In the genomic region with DNA sequence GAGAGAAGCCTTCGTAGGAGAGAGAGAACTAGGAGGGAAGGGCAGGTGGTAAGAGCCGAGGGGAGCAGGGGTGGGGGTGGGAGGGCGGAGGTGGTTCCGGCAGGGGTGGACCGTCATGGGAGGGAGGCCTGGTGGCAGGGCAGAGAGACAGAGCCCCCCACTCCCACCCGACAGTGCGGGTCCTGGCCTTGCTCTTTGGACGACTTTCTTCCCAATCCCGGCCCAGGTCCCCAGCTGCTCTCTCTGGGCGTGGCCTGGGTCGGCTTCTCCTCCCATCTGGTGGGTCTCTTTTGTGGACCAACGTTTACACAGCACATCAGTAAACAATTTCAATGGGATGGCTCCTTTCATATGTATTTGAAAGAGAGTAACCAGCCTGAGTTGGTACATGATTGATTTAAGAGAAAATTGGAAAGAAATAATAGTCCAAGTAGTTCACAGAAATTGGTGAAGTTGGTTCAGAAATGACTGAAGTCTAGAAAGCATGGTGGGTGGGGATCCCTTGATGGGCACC, we compare ENCODE assay signal across 2 cellular contexts.
TF ChIP-seq lines count a peak whose summit lies in the region.

No MANE protein-coding gene starts in this region.

TF ChIP-seq in A549, 52 proteins besides CTCF, POLR2A, EP300 and RAD21:
- no peak for TF ChIP-seq JUN (IDR thresholded peaks at IDR 0.05)
- no peak for TF ChIP-seq MAFK (IDR thresholded peaks at IDR 0.05; ENCODE audit: partially characterized antibody)
- TF ChIP-seq JUNB (IDR thresholded peaks at IDR 0.05) = no peak
- TF ChIP-seq RFX5 (IDR thresholded peaks at IDR 0.05) = no peak
- TF ChIP-seq HOXB5 (CRISPR knock-in tag; IDR thresholded peaks at IDR 0.05) = no peak
- TF ChIP-seq FOSL2 (IDR thresholded peaks at IDR 0.05) = no peak
- no peak for TF ChIP-seq FOSL2 (CRISPR knock-in tag; IDR thresholded peaks at IDR 0.05)
- no peak for TF ChIP-seq FOXS1 (CRISPR knock-in tag; IDR thresholded peaks at IDR 0.05)
- no peak for TF ChIP-seq CHD2 (IDR thresholded peaks at IDR 0.05; ENCODE audit: low read length, partially characterized antibody)
- no peak for TF ChIP-seq CHD4 (IDR thresholded peaks at IDR 0.05; ENCODE audit: borderline replicate concordance)

TF ChIP-seq in HEK293T, 16 proteins besides CTCF, POLR2A, EP300 and RAD21:
- TF ChIP-seq NFRKB (IDR thresholded peaks at IDR 0.05) = no peak
- no peak for TF ChIP-seq ELF4 (IDR thresholded peaks at IDR 0.05)
- no peak for TF ChIP-seq FOXM1 (IDR thresholded peaks at IDR 0.05; ENCODE audit: borderline replicate concordance)
- TF ChIP-seq FOXA1 (IDR thresholded peaks at IDR 0.05) = no peak
- TF ChIP-seq CTBP1 (IDR thresholded peaks at IDR 0.05; ENCODE audit: borderline replicate concordance) = no peak
- no peak for TF ChIP-seq FOXK2 (IDR thresholded peaks at IDR 0.05)
- no peak for TF ChIP-seq L3MBTL2 (conservative IDR thresholded peaks at IDR 0.05)
- TF ChIP-seq TARDBP (IDR thresholded peaks at IDR 0.05) = no peak
